9 cellular contexts compared by ENCODE assay signal in the genomic region with DNA sequence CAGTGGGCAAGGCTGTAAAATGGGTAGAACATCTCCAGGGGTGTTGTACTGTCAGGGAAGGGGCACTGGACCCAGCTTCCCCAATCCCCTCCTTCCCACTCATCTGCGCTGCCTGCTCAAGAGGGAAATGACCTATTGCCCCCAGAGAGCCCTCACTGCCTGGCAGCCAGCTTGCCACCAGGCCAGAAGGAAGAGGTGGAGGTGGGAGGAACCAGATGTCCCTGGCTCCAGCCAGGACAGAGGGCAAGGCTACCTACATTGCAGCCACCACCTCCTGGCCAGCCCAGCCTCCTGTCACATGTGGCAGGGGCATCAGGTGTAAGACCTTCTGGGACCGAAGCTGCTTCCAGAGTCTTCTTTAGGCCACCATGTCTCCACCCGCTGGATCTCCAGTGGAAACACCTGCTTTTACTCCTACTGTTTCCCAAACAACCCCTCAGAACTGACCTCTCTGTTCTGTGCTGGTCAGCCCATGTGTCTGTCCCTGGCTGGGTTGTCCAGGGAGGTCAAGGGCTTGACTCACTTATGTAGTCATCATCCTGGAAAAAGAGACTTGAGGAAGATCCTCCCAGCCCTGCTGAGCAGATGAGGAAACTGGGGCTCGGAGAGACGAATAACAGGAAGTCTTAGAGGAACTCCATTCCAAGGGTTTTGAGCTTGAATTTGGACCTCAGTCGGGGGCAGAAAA. TPM values are rescaled to one million over a fixed set of nuclear protein-coding genes. Genes with fewer than 3 reads are reported as not detected.
DNase-seq lines count a peak whose midpoint lies in the region; ATAC-seq, FAIRE-seq and TF ChIP-seq lines count a peak whose summit lies in the region.
"Had no signal": no experiment of that assay in that cellular context is flagged by ENCODE, and none has a peak within 500 bp of the region (broad histone marks: within the 10 kb centered on the region; RNA-seq: fewer than 3 reads in every experiment).

No MANE protein-coding gene starts in this region.

- H3K36me3 Mint-ChIP-seq in progenitor cell of endocrine pancreas (ENCODE audit: insufficient read depth): peaks cover 3% of the 10 kb centered on the region
- no peaks in the 10 kb centered on the region for H3K36me3 Mint-ChIP-seq in glutamatergic neuron (ENCODE audit: unreplicated experiment)

- TF ChIP-seq CTCF in pancreas (IDR thresholded peaks at IDR 0.05) (no peak), progenitor cell of endocrine pancreas (IDR thresholded peaks at IDR 0.05; ENCODE audit: unreplicated experiment) (no peak), glutamatergic neuron (IDR thresholded peaks at IDR 0.05; ENCODE audit: partially characterized antibody, unreplicated experiment) (no peak)

- WGBS in pancreas, 2 donors: 84 to 86% methylated on average over 6 of the region's 6 CpGs

- H3K9me3 Mint-ChIP-seq in progenitor cell of endocrine pancreas (ENCODE audit: low read depth) (no peaks in the 10 kb centered on the region), glutamatergic neuron (ENCODE audit: unreplicated experiment) (peaks cover 6% of the 10 kb centered on the region)

- H3K27me3 ChIP-seq in pancreas: no peaks in the 10 kb centered on the region

- H3K9me3 ChIP-seq in pancreas: no peaks in the 10 kb centered on the region

- peaks cover 0 to 56% (median 34%) of the 10 kb centered on the region in 3 donors for H3K36me3 ChIP-seq in pancreas

- DNase-seq in CD1c-positive myeloid dendritic cell (ENCODE audit: extremely low spot score) (peak; percentile 82), SW 1271 (lab: John Stamatoyannopoulos, UW) (peak; percentile 25 to 62), fibroblast of gingiva (ENCODE audit: low read depth) (peak; percentile 72), pancreas (peak in 1 of 6 donors; percentile 10), progenitor cell of endocrine pancreas (ENCODE audit: low spot score, unreplicated experiment) (no peak), glutamatergic neuron (no peak), iPS-NIHi7 (ENCODE audit: extremely low spot score) (no peak)

- peaks cover 3% of the 10 kb centered on the region for H3K4me1 Mint-ChIP-seq in progenitor cell of endocrine pancreas (ENCODE audit: low read depth)
- H3K4me1 Mint-ChIP-seq in glutamatergic neuron (ENCODE audit: low read depth, unreplicated experiment): no peaks in the 10 kb centered on the region

- no peak overlapping the region for H3K27ac Mint-ChIP-seq in progenitor cell of endocrine pancreas
- no peak overlapping the region for H3K27ac Mint-ChIP-seq in glutamatergic neuron (ENCODE audit: unreplicated experiment)

- no peak for FAIRE-seq in pancreas (lab: Jason Lieb, UNC)
- FAIRE-seq: bronchial epithelial cell had no signal

- peaks cover 0 to 11% (median 0%) of the 10 kb centered on the region in 3 donors for H3K4me1 ChIP-seq in pancreas

- no peak overlapping the region for H3K4me3 ChIP-seq in pancreas

- H3K27ac ChIP-seq in pancreas: peak overlapping the region in 2 of 4 donors; percentile 31 to 37

- H3K27me3 Mint-ChIP-seq in progenitor cell of endocrine pancreas: no peaks in the 10 kb centered on the region
- H3K27me3 Mint-ChIP-seq in glutamatergic neuron (ENCODE audit: unreplicated experiment): peaks cover 11% of the 10 kb centered on the region

- intact Hi-C loops in pancreas (cut with DNase I): no loop called here

- no peak overlapping the region for H3K4me3 Mint-ChIP-seq in progenitor cell of endocrine pancreas (ENCODE audit: low read depth)
- H3K4me3 Mint-ChIP-seq in glutamatergic neuron (ENCODE audit: unreplicated experiment): no peak overlapping the region

- ATAC-seq in pancreas (peak; percentile 13 to 69 (median 37)), GM21528 (IDR thresholded peaks at IDR 0.05; ENCODE audit: low FRiP score, unreplicated experiment) (no peak)

RNA-seq across cellular contexts. Expression of a gene that starts 42.3 kb away (rescaled TPM):
- total RNA-seq in pancreas (10 to 100 TPM; 25.7 to 42.7 (median 27.4) TPM), progenitor cell of endocrine pancreas (6.7 and 7.8 TPM in 2 replicates), glutamatergic neuron (ENCODE audit: unreplicated experiment) (2.1 TPM)
- polyA plus RNA-seq in pancreas: 10 to 100 TPM in 1 of 2 donors, 1 to 10 TPM in 1; 9.6 to 12.6 TPM

Comparison
In these comparisons a context has a peak if more than half of its experiments do, and no peak if none do; other contexts are left out.
1. DNase-seq: peak in CD1c-positive myeloid dendritic cell (single experiment), SW 1271 (2 of 2) and fibroblast of gingiva (single experiment); none in progenitor cell of endocrine pancreas (single experiment), glutamatergic neuron (single experiment) and iPS-NIHi7 (single experiment).